ENCODE assay signal across 6 cellular contexts in the genomic region with DNA sequence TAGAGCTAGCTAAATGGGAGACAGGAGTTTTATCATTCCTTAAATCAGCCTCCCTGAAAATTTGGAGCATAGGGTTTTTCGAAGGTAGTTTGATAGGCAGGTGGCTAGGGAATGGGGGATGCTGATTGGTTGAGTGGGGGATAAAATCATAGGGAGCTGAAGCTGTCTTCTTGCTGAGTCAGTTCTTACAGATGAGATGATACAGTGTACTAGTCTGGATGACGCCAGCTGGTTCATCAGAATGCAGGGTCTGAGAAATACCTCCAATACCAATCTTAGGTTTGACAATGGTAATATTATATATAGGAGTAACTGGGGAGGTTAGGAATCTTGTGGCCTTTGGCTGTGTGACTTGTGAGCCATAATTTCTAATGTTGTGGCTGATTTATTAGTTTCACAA.
"Had no signal": no experiment of that assay in that cellular context is flagged by ENCODE, and none has a peak within 500 bp of the region (broad histone marks: within the 10 kb centered on the region; RNA-seq: fewer than 3 reads in every experiment).

No MANE protein-coding gene starts in this region.

- DNase-seq: GOT3, H7, HFFc6, KG1 had no signal

- H3K4me1 ChIP-seq: HAP-1 had no signal

- H3K4me3 ChIP-seq: HAP-1 had no signal

- ATAC-seq: HCT116 had no signal

- H3K36me3 ChIP-seq: HAP-1 had no signal

- H3K9me3 ChIP-seq: HAP-1 had no signal
